In the genomic region with DNA sequence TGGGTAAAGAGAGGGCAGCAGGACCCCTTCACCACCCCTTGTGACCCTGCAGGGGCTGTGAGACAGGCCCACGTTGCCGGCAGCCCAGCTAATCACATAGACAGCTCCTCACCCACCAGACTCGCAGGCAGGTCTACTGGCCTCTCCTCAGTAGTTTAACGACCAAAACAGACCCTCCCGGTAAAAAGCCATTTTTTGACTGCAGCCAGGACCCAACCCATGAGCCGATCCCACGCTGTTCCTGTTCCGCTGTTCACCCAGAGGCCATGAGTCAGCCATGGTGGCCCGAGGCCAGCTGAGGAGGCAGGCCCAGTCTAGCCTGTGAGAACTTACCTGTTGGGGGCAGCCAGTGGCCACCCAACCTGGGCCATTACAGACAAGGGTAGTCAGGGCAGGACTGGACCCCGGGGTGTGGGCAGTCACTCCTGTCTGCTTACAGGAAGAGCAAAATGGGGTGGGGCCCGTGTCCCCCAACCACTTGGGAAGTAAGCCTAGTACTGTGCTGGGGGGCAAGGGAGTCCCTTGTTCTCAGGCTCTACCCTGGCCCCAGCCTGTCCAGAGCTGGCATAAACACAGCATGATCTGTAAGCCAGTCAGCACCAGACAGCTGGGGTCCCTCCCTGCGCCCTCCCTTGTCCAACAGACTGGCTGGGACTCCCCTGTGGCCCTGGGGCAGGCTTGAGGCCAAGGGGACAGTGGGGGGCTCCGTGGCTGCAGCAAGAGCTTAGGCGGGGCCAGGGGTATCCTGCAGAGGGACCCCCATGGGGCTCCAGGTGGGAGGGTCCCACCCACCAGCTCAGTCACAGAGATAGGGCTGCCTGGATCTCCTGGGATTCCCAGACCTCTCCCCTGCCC, we compare ENCODE assay signal across 8 cellular contexts.
DNase-seq lines count a peak whose midpoint lies in the region; ATAC-seq and TF ChIP-seq lines count a peak whose summit lies in the region.

No MANE protein-coding gene starts in this region.

- no peak overlapping the region for H3K4me2 ChIP-seq in SK-N-SH

- no peaks in the 10 kb centered on the region for H3K79me2 ChIP-seq in SK-N-SH (ENCODE audit: insufficient read depth)

- H3K27me3 ChIP-seq in SK-N-SH (ENCODE audit: insufficient read depth) (no peaks in the 10 kb centered on the region), tibial artery (peaks cover 0 to 43% of the 10 kb centered on the region in 2 donors)

- TF ChIP-seq CTCF in SK-N-SH (IDR thresholded peaks at IDR 0.05) (no peak), tibial artery (IDR thresholded peaks at IDR 0.05) (no peak)

- no peaks in the 10 kb centered on the region for H3K27me3 Mint-ChIP-seq in activated naive CD8-positive, alpha-beta T cell treated with anti-CD3 and anti-CD28 coated beads for 36 hours
- peaks cover 0 to 3% (median 0%) of the 10 kb centered on the region in 3 donors for H3K27me3 Mint-ChIP-seq in immature natural killer cell (ENCODE audit: low read depth in 3 of 3)

- no peak overlapping the region for H3K4me3 ChIP-seq in SK-N-SH (ENCODE audit: low read depth in 2 of 2, low read length in 1 of 2)
- H3K4me3 ChIP-seq in tibial artery: no peak overlapping the region

- no peak overlapping the region for H3K4me3 Mint-ChIP-seq in activated naive CD8-positive, alpha-beta T cell treated with anti-CD3 and anti-CD28 coated beads for 36 hours
- peak overlapping the region; percentile 51 to 70 (median 63) for H3K4me3 Mint-ChIP-seq in immature natural killer cell

- no peaks in the 10 kb centered on the region for H3K9me3 Mint-ChIP-seq in activated naive CD8-positive, alpha-beta T cell treated with anti-CD3 and anti-CD28 coated beads for 36 hours
- no peaks in the 10 kb centered on the region for H3K9me3 Mint-ChIP-seq in immature natural killer cell

- H3K9me2 ChIP-seq in SK-N-SH: no peaks in the 10 kb centered on the region

- H2AFZ ChIP-seq in SK-N-SH (ENCODE audit: low read depth): no peak overlapping the region

- no peak overlapping the region for H3K9ac ChIP-seq in SK-N-SH

- H3K27ac Mint-ChIP-seq in activated naive CD8-positive, alpha-beta T cell treated with anti-CD3 and anti-CD28 coated beads for 36 hours: peak overlapping the region; percentile 58
- H3K27ac Mint-ChIP-seq in immature natural killer cell: peak overlapping the region in 2 of 6 donors; percentile 32 to 73

- 0% methylated on average over 1 of the region's 14 CpGs for WGBS in SK-N-SH (ENCODE audit: low lambda C conversion rate)

- no peak for TF ChIP-seq RAD21 in SK-N-SH (IDR thresholded peaks at IDR 0.05; ENCODE audit: low read length)

- H3K4me1 ChIP-seq in SK-N-SH (ENCODE audit: control insufficient read depth in 1 of 2, insufficient read depth in 2 of 2, low read depth in 1 of 2, low read length in 1 of 2) (no peaks in the 10 kb centered on the region; a peak in 1 of 4 replicates), tibial artery (peaks cover 0 to 27% (median 17%) of the 10 kb centered on the region in 4 donors)

- H3F3A ChIP-seq in SK-N-SH (replicated peaks; ENCODE audit: insufficient read depth): no peaks in the 10 kb centered on the region

- POLR2A ChIA-PET in SK-N-SH (lab: Yijun Ruan, JAX): no interaction called here

- H3K9me3 ChIP-seq in SK-N-SH: 0 out of 2 replicates have a peak, but pooled peaks cover 3% of the 10 kb centered on the region
- H3K9me3 ChIP-seq in tibial artery: no peaks in the 10 kb centered on the region

- TF ChIP-seq EP300 in SK-N-SH (IDR thresholded peaks at IDR 0.05; ENCODE audit: borderline replicate concordance in 1 of 2, low read depth in 1 of 2, low read length in 1 of 2): no peak

- CTCF ChIA-PET in SK-N-SH (lab: Yijun Ruan, JAX): interaction anchor here (1.3 kb wide), 1 partner anchor 15 kb away, joined by 3 read pairs; no protein-coding TSS in a partner anchor

- H3K36me3 Mint-ChIP-seq in activated naive CD8-positive, alpha-beta T cell treated with anti-CD3 and anti-CD28 coated beads for 36 hours: no peaks in the 10 kb centered on the region
- no peaks in the 10 kb centered on the region for H3K36me3 Mint-ChIP-seq in immature natural killer cell

- peaks cover 9% of the 10 kb centered on the region for H3K4me1 Mint-ChIP-seq in activated naive CD8-positive, alpha-beta T cell treated with anti-CD3 and anti-CD28 coated beads for 36 hours
- peaks cover 20 to 21% of the 10 kb centered on the region in 2 donors for H3K4me1 Mint-ChIP-seq in immature natural killer cell

- no peaks in the 10 kb centered on the region for H4K20me1 ChIP-seq in SK-N-SH (ENCODE audit: insufficient read depth)

- H3K27ac ChIP-seq in SK-N-SH (ENCODE audit: low read depth in 2 of 2, low read length in 1 of 2) (no peak overlapping the region), tibial artery (no peak overlapping the region)

- intact Hi-C loops in tibial artery (cut with DNase I; ENCODE audit: low total_unique reads): no loop called here

- no peaks in the 10 kb centered on the region for H3K36me3 ChIP-seq in SK-N-SH (replicated peaks in 1 of 2; ENCODE audit: control insufficient read depth in 1 of 2, insufficient read depth in 2 of 2, low read length in 1 of 2)
- H3K36me3 ChIP-seq in tibial artery: no peaks in the 10 kb centered on the region

- DNase-seq in SK-N-SH (peak; percentile 22), immature natural killer cell (no peak), tibial artery (peak; percentile 63 to 72), NCI-H2171 (lab: John Stamatoyannopoulos, UW) (no peak)
- no peak for DNase-seq in activated naive CD8-positive, alpha-beta T cell treated with anti-CD3 and anti-CD28 coated beads for 36 hours
- no peak for DNase-seq in NK-92 treated with Interleukin-12 subunit alpha and Interleukin-12 subunit beta, amount 100 ng/mL, for 24 hours (lab: John Stamatoyannopoulos, UW)

- ATAC-seq in SK-N-SH treated with all-trans-retinoic acid at 6 μM for 48 hours: no peak
- ATAC-seq in GM19455 (IDR thresholded peaks at IDR 0.05; ENCODE audit: unreplicated experiment): no peak

TF ChIP-seq in SK-N-SH, 30 proteins besides CTCF, POLR2A, EP300 and RAD21 (continues in another document):
- TF ChIP-seq, protein P1, sequence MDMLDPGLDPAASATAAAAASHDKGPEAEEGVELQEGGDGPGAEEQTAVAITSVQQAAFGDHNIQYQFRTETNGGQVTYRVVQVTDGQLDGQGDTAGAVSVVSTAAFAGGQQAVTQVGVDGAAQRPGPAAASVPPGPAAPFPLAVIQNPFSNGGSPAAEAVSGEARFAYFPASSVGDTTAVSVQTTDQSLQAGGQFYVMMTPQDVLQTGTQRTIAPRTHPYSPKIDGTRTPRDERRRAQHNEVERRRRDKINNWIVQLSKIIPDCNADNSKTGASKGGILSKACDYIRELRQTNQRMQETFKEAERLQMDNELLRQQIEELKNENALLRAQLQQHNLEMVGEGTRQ (IDR thresholded peaks at IDR 0.05; ENCODE audit: borderline replicate concordance, low read depth, low read length): no peak
- no peak for TF ChIP-seq NFIC (IDR thresholded peaks at IDR 0.05; ENCODE audit: borderline replicate concordance)
- TF ChIP-seq, protein P2, sequence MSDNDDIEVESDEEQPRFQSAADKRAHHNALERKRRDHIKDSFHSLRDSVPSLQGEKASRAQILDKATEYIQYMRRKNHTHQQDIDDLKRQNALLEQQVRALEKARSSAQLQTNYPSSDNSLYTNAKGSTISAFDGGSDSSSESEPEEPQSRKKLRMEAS (IDR thresholded peaks at IDR 0.05; ENCODE audit: low read depth): no peak
- no peak for TF ChIP-seq TCF12 (IDR thresholded peaks at IDR 0.05)
- TF ChIP-seq, protein P3, sequence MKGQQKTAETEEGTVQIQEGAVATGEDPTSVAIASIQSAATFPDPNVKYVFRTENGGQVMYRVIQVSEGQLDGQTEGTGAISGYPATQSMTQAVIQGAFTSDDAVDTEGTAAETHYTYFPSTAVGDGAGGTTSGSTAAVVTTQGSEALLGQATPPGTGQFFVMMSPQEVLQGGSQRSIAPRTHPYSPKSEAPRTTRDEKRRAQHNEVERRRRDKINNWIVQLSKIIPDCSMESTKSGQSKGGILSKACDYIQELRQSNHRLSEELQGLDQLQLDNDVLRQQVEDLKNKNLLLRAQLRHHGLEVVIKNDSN (IDR thresholded peaks at IDR 0.05; ENCODE audit: borderline replicate concordance, low read depth): no peak
- TF ChIP-seq TAF1 (IDR thresholded peaks at IDR 0.05; ENCODE audit: borderline replicate concordance, low read depth, low read length): no peak
- TF ChIP-seq FOXM1 (IDR thresholded peaks at IDR 0.05; ENCODE audit: low read depth): no peak
- no peak for TF ChIP-seq EZH2phosphoT487 (IDR thresholded peaks at IDR 0.05; ENCODE audit: borderline replicate concordance, low read depth)

TF ChIP-seq in SK-N-SH treated with all-trans-retinoic acid at 6 μM for 48 hours, 23 proteins besides CTCF, POLR2A, EP300 and RAD21:
- TF ChIP-seq ARNTL (CRISPR knock-in tag; IDR thresholded peaks at IDR 0.05; ENCODE audit: borderline replicate concordance, low read depth) (no peak), TCF4 (CRISPR knock-in tag; IDR thresholded peaks at IDR 0.05; ENCODE audit: borderline replicate concordance) (no peak)

Comparison
In these comparisons a context has a peak if more than half of its experiments do, and no peak if none do; other contexts are left out.
1. DNase-seq: peak in SK-N-SH (single experiment) and tibial artery (2 of 2); none in activated naive CD8-positive, alpha-beta T cell treated with anti-CD3 and anti-CD28 coated beads for 36 hours (single experiment), immature natural killer cell (0 of 3), NCI-H2171 (single experiment) and NK-92 treated with Interleukin-12 subunit alpha and Interleukin-12 subunit beta, amount 100 ng/mL, for 24 hours (single experiment).